Comparison of ENCODE assay signal across 1 cellular context in the genomic region with DNA sequence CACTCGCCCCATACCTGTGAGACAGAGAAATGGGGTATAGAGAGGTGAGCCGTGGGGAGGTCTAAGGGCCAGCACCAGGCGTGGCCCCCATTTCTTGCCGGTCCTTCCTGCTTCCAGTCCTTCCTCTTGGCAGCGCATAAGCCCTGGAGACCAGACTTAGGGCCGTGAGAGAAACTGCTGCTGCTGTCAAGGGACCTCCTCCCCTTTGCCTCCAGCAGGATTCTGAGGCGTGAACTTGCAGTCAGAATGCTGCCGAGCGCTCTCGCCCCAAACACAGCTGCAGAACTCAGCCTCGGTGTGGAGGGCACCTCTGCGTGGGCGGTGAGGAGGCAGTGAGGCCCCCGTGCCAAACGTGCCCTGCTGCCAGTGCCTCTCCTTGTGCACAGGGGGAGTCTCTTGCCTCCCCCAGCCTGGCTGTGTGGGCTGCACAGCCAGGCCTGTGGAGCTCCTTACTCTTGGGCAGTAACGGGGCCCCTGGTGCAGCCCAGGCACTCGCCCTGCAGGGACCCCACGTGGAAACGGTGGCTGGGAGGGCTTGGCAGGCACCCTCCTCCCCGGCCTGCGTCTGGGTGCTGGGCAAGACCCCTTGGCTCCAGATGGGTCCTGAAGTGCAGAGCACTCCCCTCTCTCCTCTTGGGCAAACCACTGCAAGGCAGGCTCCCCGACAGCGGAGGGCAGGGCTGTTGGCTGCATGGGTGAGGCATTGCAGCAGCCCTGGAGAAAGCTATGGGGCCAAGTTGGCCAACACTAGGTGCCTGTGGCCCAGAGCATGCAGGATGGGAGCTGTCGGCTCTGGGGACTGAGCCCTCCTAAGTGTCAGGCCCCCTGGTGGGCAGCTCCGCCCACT.
TF ChIP-seq lines count a peak whose summit lies in the region.

No MANE protein-coding gene starts in this region.

TF ChIP-seq in GM23338, 12 proteins besides CTCF, POLR2A, EP300 and RAD21 (continued from another document):
- TF ChIP-seq, protein P1, sequence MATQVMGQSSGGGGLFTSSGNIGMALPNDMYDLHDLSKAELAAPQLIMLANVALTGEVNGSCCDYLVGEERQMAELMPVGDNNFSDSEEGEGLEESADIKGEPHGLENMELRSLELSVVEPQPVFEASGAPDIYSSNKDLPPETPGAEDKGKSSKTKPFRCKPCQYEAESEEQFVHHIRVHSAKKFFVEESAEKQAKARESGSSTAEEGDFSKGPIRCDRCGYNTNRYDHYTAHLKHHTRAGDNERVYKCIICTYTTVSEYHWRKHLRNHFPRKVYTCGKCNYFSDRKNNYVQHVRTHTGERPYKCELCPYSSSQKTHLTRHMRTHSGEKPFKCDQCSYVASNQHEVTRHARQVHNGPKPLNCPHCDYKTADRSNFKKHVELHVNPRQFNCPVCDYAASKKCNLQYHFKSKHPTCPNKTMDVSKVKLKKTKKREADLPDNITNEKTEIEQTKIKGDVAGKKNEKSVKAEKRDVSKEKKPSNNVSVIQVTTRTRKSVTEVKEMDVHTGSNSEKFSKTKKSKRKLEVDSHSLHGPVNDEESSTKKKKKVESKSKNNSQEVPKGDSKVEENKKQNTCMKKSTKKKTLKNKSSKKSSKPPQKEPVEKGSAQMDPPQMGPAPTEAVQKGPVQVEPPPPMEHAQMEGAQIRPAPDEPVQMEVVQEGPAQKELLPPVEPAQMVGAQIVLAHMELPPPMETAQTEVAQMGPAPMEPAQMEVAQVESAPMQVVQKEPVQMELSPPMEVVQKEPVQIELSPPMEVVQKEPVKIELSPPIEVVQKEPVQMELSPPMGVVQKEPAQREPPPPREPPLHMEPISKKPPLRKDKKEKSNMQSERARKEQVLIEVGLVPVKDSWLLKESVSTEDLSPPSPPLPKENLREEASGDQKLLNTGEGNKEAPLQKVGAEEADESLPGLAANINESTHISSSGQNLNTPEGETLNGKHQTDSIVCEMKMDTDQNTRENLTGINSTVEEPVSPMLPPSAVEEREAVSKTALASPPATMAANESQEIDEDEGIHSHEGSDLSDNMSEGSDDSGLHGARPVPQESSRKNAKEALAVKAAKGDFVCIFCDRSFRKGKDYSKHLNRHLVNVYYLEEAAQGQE (IDR thresholded peaks at IDR 0.05; ENCODE audit: unreplicated experiment), result no peak
- no peak for TF ChIP-seq CREB1 (CRISPR knock-in tag; IDR thresholded peaks at IDR 0.05; ENCODE audit: low read depth)
